Comparison of ENCODE assay signal across 17 cellular contexts in genomic region chr10:31352436-31353226, GRCh38. TPM values are rescaled to one million over a fixed set of nuclear protein-coding genes. Genes with fewer than 3 reads are reported as not detected.
DNase-seq lines count a peak whose midpoint lies in the region; ATAC-seq, FAIRE-seq and TF ChIP-seq lines count a peak whose summit lies in the region.
"Had no signal": no experiment of that assay in that cellular context is flagged by ENCODE, and none has a peak within 500 bp of the region (broad histone marks: within the 10 kb centered on the region; RNA-seq: fewer than 3 reads in every experiment).

No MANE protein-coding gene starts in this region.

- no peak for TF ChIP-seq POLR2A in GM12892 (IDR thresholded peaks at IDR 0.05; ENCODE audit: low read depth, low read length)

- H3K9me3 Mint-ChIP-seq in activated T-helper 2 cell treated with anti-CD3 and anti-CD28 coated beads, Interferon-gamma antibody, Interleukin-2, Interleukin-4, amounts not matched to agents 10 μg/mL and 5 μg/mL and 100 μg/mL, durations not matched to agents 14 hours and 24 hours and 36 hours, result no peaks in the 10 kb centered on the region
- H3K9me3 Mint-ChIP-seq: activated naive CD4-positive, alpha-beta T cell treated with anti-CD3 and anti-CD28 coated beads, Interleukin-2, amount 10 ng/mL, durations not matched to agents 7 days and 5 days had no signal

- intact Hi-C loops in activated T-helper 2 cell treated with anti-CD3 and anti-CD28 coated beads, Interferon-gamma antibody, Interleukin-2, Interleukin-4, amounts not matched to agents 10 μg/mL and 5 μg/mL and 100 μg/mL, durations not matched to agents 14 hours and 24 hours and 36 hours (cut with micrococcal nuclease), result loop anchor here (1.0 to 2.0 kb wide), 3 partner anchors 9 to 218 kb away; no protein-coding TSS in a partner anchor

- H3K4me3 Mint-ChIP-seq in activated T-helper 2 cell treated with anti-CD3 and anti-CD28 coated beads, Interferon-gamma antibody, Interleukin-2, Interleukin-4, amounts not matched to agents 10 μg/mL and 5 μg/mL and 100 μg/mL, durations not matched to agents 14 hours and 24 hours and 36 hours (ENCODE audit: low read depth), result no peak overlapping the region
- H3K4me3 Mint-ChIP-seq: activated naive CD4-positive, alpha-beta T cell treated with anti-CD3 and anti-CD28 coated beads, Interleukin-2, amount 10 ng/mL, durations not matched to agents 7 days and 5 days had no signal

- FAIRE-seq in GM12892 (lab: Jason Lieb, UNC), result peak; percentile 85

- peak; percentile 23 for DNase-seq in activated CD4-positive, CD25-positive, alpha-beta regulatory T cell treated with anti-CD3 and anti-CD28 coated beads, Interleukin-2, amount 50 U/mL, for 72 hours
- no peak for DNase-seq in GM12892 (ENCODE audit: insufficient read length)
- no peak for DNase-seq in activated T-helper 2 cell treated with anti-CD3 and anti-CD28 coated beads, Interferon-gamma antibody, Interleukin-2, Interleukin-4, amounts not matched to agents 10 μg/mL and 5 μg/mL and 100 μg/mL, durations not matched to agents 14 hours and 24 hours and 36 hours (ENCODE audit: low spot score)
- DNase-seq in NCI-H1105 (lab: John Stamatoyannopoulos, UW), result no peak
- DNase-seq: 8988T; activated CD8-positive, alpha-beta memory T cell treated with anti-CD3 and anti-CD28 coated beads for 24 hours; activated naive CD4-positive, alpha-beta T cell treated with anti-CD3 and anti-CD28 coated beads, Interleukin-2, amount 10 ng/mL, durations not matched to agents 7 days and 5 days; activated T-cell treated with anti-CD3 and anti-CD28 coated beads, Interleukin-2, amount 50 U/mL, for 48 hours; GDM1; NCI-H1417 treated with DMSO at 0.1 percent for 48 hours; NCI-H446; SHP77 treated with DMSO at 0.1 percent for 48 hours had no signal

- peaks cover 17% of the 10 kb centered on the region for H3K36me3 Mint-ChIP-seq in activated T-helper 2 cell treated with anti-CD3 and anti-CD28 coated beads, Interferon-gamma antibody, Interleukin-2, Interleukin-4, amounts not matched to agents 10 μg/mL and 5 μg/mL and 100 μg/mL, durations not matched to agents 14 hours and 24 hours and 36 hours (ENCODE audit: low read depth)

- H3K4me1 Mint-ChIP-seq in activated T-helper 2 cell treated with anti-CD3 and anti-CD28 coated beads, Interferon-gamma antibody, Interleukin-2, Interleukin-4, amounts not matched to agents 10 μg/mL and 5 μg/mL and 100 μg/mL, durations not matched to agents 14 hours and 24 hours and 36 hours (ENCODE audit: low read depth), result peaks cover 52% of the 10 kb centered on the region

- peak overlapping the region; percentile 55 for H3K27ac Mint-ChIP-seq in activated T-helper 2 cell treated with anti-CD3 and anti-CD28 coated beads, Interferon-gamma antibody, Interleukin-2, Interleukin-4, amounts not matched to agents 10 μg/mL and 5 μg/mL and 100 μg/mL, durations not matched to agents 14 hours and 24 hours and 36 hours
- H3K27ac Mint-ChIP-seq: activated naive CD4-positive, alpha-beta T cell treated with anti-CD3 and anti-CD28 coated beads, Interleukin-2, amount 10 ng/mL, durations not matched to agents 7 days and 5 days; progenitor cell of endocrine pancreas had no signal

- no peaks in the 10 kb centered on the region for H3K27me3 Mint-ChIP-seq in activated T-helper 2 cell treated with anti-CD3 and anti-CD28 coated beads, Interferon-gamma antibody, Interleukin-2, Interleukin-4, amounts not matched to agents 10 μg/mL and 5 μg/mL and 100 μg/mL, durations not matched to agents 14 hours and 24 hours and 36 hours (ENCODE audit: low read depth)
- H3K27me3 Mint-ChIP-seq: activated naive CD4-positive, alpha-beta T cell treated with anti-CD3 and anti-CD28 coated beads, Interleukin-2, amount 10 ng/mL, durations not matched to agents 7 days and 5 days; progenitor cell of endocrine pancreas had no signal

- ATAC-seq in activated CD4-positive, CD25-positive, alpha-beta regulatory T cell treated with anti-CD3 and anti-CD28 coated beads, Interleukin-2, amount 50 U/mL, for 24 hours, result no peak
- ATAC-seq in esophagus mucosa, result peak; percentile 15
- ATAC-seq in HG03175 (IDR thresholded peaks at IDR 0.05; ENCODE audit: unreplicated experiment), result no peak
- ATAC-seq in GM19452 (IDR thresholded peaks at IDR 0.05; ENCODE audit: unreplicated experiment), result no peak

RNA-seq across cellular contexts. Expression of gene ZEB1, which starts 33.6 kb away (rescaled TPM):
- polyA plus RNA-seq in GM12892 (2012; ENCODE audit: missing spikeins), result 19.9 TPM
- total RNA-seq in activated T-helper 2 cell treated with anti-CD3 and anti-CD28 coated beads, Interferon-gamma antibody, Interleukin-2, Interleukin-4, amounts not matched to agents 10 μg/mL and 5 μg/mL and 100 μg/mL, durations not matched to agents 14 hours and 24 hours and 36 hours, result 68.6 and 70.0 TPM in 2 replicates
- 5.0 TPM for total RNA-seq in esophagus mucosa

Comparison
In these comparisons a context has a peak if more than half of its experiments do, and no peak if none do; other contexts are left out.
1. RNA of gene ZEB1, which starts 33.6 kb away (total RNA-seq): 68.6 to 70.0 TPM in activated T-helper 2 cell treated with anti-CD3 and anti-CD28 coated beads, Interferon-gamma antibody, Interleukin-2, Interleukin-4, amounts not matched to agents 10 μg/mL and 5 μg/mL and 100 μg/mL, durations not matched to agents 14 hours and 24 hours and 36 hours; 5.0 TPM in esophagus mucosa (single experiment); every median in the first group is over 10 times any median in the second.